In genomic region chr16:77137045-77137444, GRCh38 we compare ENCODE assay signal across 32 cellular contexts.
"Had no signal": no experiment of that assay in that cellular context is flagged by ENCODE, and none has a peak within 500 bp of the region (broad histone marks: within the 10 kb centered on the region; RNA-seq: fewer than 3 reads in every experiment).

No MANE protein-coding gene starts in this region.

- DNase-seq: activated CD4-positive, alpha-beta memory T cell treated with anti-CD3 and anti-CD28 coated beads, Interleukin-2, amount 10 ng/mL, durations not matched to agents 7 days and 5 days; activated CD4-positive, alpha-beta T cell treated with anti-CD3 and anti-CD28 coated beads for 1 hour; activated CD4-positive, alpha-beta T cell treated with anti-CD3 and anti-CD28 coated beads for 4 hours; activated CD4-positive, alpha-beta T cell treated with anti-CD3 and anti-CD28 coated beads, Interleukin-2, amount 10 ng/mL, durations not matched to agents 7 days and 5 days; activated CD4-positive, alpha-beta T cell treated with anti-CD3 and anti-CD28 coated beads, Interleukin-2, amount 50 U/mL, for 4 hours; activated CD4-positive, CD25-positive, alpha-beta regulatory T cell; activated CD8-positive, alpha-beta memory T cell treated with anti-CD3 and anti-CD28 coated beads, Interleukin-2, amount 50 U/mL, for 48 hours; activated effector memory CD4-positive, alpha-beta T cell treated with Interleukin-2 at 50 U/mL for 16 hours; activated gamma-delta T cell treated with Interleukin-2 at 50 U/mL for 16 hours; activated naive CD4-positive, alpha-beta T cell treated with anti-CD3 and anti-CD28 coated beads, Interleukin-2, amount 50 U/mL, for 16 hours; activated naive CD4-positive, alpha-beta T cell treated with Interleukin-2 at 50 U/mL for 16 hours; activated T-cell treated with anti-CD3 and anti-CD28 coated beads for 4 hours; activated T-cell treated with anti-CD3 and anti-CD28 coated beads, Interleukin-2, amount 50 U/mL, for 4 hours; amniotic stem cell; anterior cingulate cortex; brain microvascular endothelial cell; dorsolateral prefrontal cortex; effector memory CD4-positive, alpha-beta T cell; endodermal cell; foreskin fibroblast; gastrocnemius medialis; glutamatergic neuron; heart left ventricle; T-helper 17 cell; T1000 had no signal

- H3K27me3 ChIP-seq: brain microvascular endothelial cell, gastrocnemius medialis, heart left ventricle had no signal

- H3K27ac ChIP-seq: brain microvascular endothelial cell, coronary artery, dorsolateral prefrontal cortex, gastrocnemius medialis, heart left ventricle had no signal

- H3K36me3 ChIP-seq: brain microvascular endothelial cell, gastrocnemius medialis, heart left ventricle had no signal

- H3K4me3 ChIP-seq: coronary artery, dorsolateral prefrontal cortex, gastrocnemius medialis, heart left ventricle had no signal

- H3K36me3 Mint-ChIP-seq: activated naive CD8-positive, alpha-beta T cell had no signal

- H3K27me3 Mint-ChIP-seq: activated CD4-positive, alpha-beta memory T cell treated with anti-CD3 and anti-CD28 coated beads, Interleukin-2, amount 10 ng/mL, durations not matched to agents 7 days and 5 days; activated CD4-positive, alpha-beta T cell treated with anti-CD3 and anti-CD28 coated beads, Interleukin-2, amount 10 ng/mL, durations not matched to agents 7 days and 5 days; dendritic cell treated with granulocyte-macrophage colony-stimulating factor and Interleukin-4, amounts not matched to agents 40 ng/mL and 50 ng/mL, for 4 days had no signal

- H3K9me3 ChIP-seq: gastrocnemius medialis, heart left ventricle had no signal

- H3K9me3 Mint-ChIP-seq: activated CD4-positive, alpha-beta memory T cell treated with anti-CD3 and anti-CD28 coated beads, Interleukin-2, amount 10 ng/mL, durations not matched to agents 7 days and 5 days; activated CD4-positive, alpha-beta T cell treated with anti-CD3 and anti-CD28 coated beads, Interleukin-2, amount 10 ng/mL, durations not matched to agents 7 days and 5 days; activated T-cell treated with anti-CD3 and anti-CD28 coated beads, Interleukin-2, amount 50 U/mL, for 4 hours; activated T-helper 17 cell treated with anti-CD3 and anti-CD28 coated beads, Interleukin-2, amount 50 U/mL, for 72 hours; central memory CD8-positive, alpha-beta T cell; dendritic cell treated with granulocyte-macrophage colony-stimulating factor and Interleukin-4, amounts not matched to agents 40 ng/mL and 50 ng/mL, for 4 days; T-helper 2 cell treated with Interferon-gamma antibody and Interleukin-4, amounts not matched to agents 5 μg/mL and 100 μg/mL, for 36 hours had no signal

- H3K4me3 Mint-ChIP-seq: activated CD4-positive, alpha-beta memory T cell treated with anti-CD3 and anti-CD28 coated beads, Interleukin-2, amount 10 ng/mL, durations not matched to agents 7 days and 5 days; activated CD4-positive, alpha-beta T cell treated with anti-CD3 and anti-CD28 coated beads, Interleukin-2, amount 10 ng/mL, durations not matched to agents 7 days and 5 days; activated naive CD8-positive, alpha-beta T cell; activated T-cell treated with anti-CD3 and anti-CD28 coated beads, Interleukin-2, amount 50 U/mL, for 4 hours; activated T-helper 17 cell treated with anti-CD3 and anti-CD28 coated beads, Interleukin-2, amount 50 U/mL, for 72 hours; central memory CD8-positive, alpha-beta T cell; dendritic cell treated with granulocyte-macrophage colony-stimulating factor and Interleukin-4, amounts not matched to agents 40 ng/mL and 50 ng/mL, for 4 days; endodermal cell; T-helper 17 cell; T-helper 2 cell treated with Interferon-gamma antibody and Interleukin-4, amounts not matched to agents 5 μg/mL and 100 μg/mL, for 36 hours had no signal

- H3K4me1 Mint-ChIP-seq: activated CD4-positive, alpha-beta memory T cell treated with anti-CD3 and anti-CD28 coated beads, Interleukin-2, amount 10 ng/mL, durations not matched to agents 7 days and 5 days; activated CD4-positive, alpha-beta T cell treated with anti-CD3 and anti-CD28 coated beads, Interleukin-2, amount 10 ng/mL, durations not matched to agents 7 days and 5 days; activated T-helper 17 cell treated with anti-CD3 and anti-CD28 coated beads, Interleukin-2, amount 50 U/mL, for 72 hours; central memory CD8-positive, alpha-beta T cell; T-helper 17 cell had no signal

- ATAC-seq: activated T-cell treated with anti-CD3 and anti-CD28 coated beads, Interleukin-2, amount 50 U/mL, for 4 hours; activated T-helper 17 cell treated with anti-CD3 and anti-CD28 coated beads, Interleukin-2, amount 50 U/mL, for 72 hours; esophagus mucosa; gastrocnemius medialis; heart left ventricle; T-helper 17 cell had no signal

- H3K27ac Mint-ChIP-seq: activated CD4-positive, alpha-beta memory T cell treated with anti-CD3 and anti-CD28 coated beads, Interleukin-2, amount 10 ng/mL, durations not matched to agents 7 days and 5 days; activated CD4-positive, alpha-beta T cell treated with anti-CD3 and anti-CD28 coated beads, Interleukin-2, amount 10 ng/mL, durations not matched to agents 7 days and 5 days; activated naive CD8-positive, alpha-beta T cell; activated T-helper 17 cell treated with anti-CD3 and anti-CD28 coated beads, Interleukin-2, amount 50 U/mL, for 72 hours; dendritic cell treated with granulocyte-macrophage colony-stimulating factor and Interleukin-4, amounts not matched to agents 40 ng/mL and 50 ng/mL, for 4 days; endodermal cell; T-helper 17 cell; T-helper 2 cell treated with Interferon-gamma antibody and Interleukin-4, amounts not matched to agents 5 μg/mL and 100 μg/mL, for 36 hours had no signal
